In genomic region chr4:3013839-3014350, GRCh38 we compare ENCODE assay signal across 11 cellular contexts. TPM values are rescaled to one million over a fixed set of nuclear protein-coding genes. Genes with fewer than 3 reads are reported as not detected.
DNase-seq lines count a peak whose midpoint lies in the region; ATAC-seq, FAIRE-seq and TF ChIP-seq lines count a peak whose summit lies in the region.
"Had no signal": no experiment of that assay in that cellular context is flagged by ENCODE, and none has a peak within 500 bp of the region (broad histone marks: within the 10 kb centered on the region; RNA-seq: fewer than 3 reads in every experiment).

No MANE protein-coding gene starts in this region.

- H3K9ac ChIP-seq in K562 (ENCODE audit: insufficient read depth in 1 of 2, low read depth in 2 of 2, low read length in 2 of 2) = no peak overlapping the region

- CTCF ChIA-PET in K562 (lab: Yijun Ruan, JAX; ENCODE audit: low intra/inter-chr PET ratio) = interaction anchor here (0.6 kb wide), 1 partner anchor 35 kb away, joined by 4 read pairs; no protein-coding TSS in a partner anchor

- H3K27me3 ChIP-seq in K562 (ENCODE audit: control insufficient read depth in 2 of 2, insufficient read depth in 2 of 2, low read length in 2 of 2) = peaks cover 28 to 42% of the 10 kb centered on the region in 2 experiments; a peak in 3 of 5 replicates
- H3K27me3 ChIP-seq: heart left ventricle had no signal

- H3K4me3 ChIP-seq in K562 = no peak overlapping the region
- H3K4me3 ChIP-seq: GM23338, heart left ventricle had no signal

- no peak for TF ChIP-seq CTCF in K562 (IDR thresholded peaks at IDR 0.05 in 2 of 3, conservative IDR thresholded peaks at IDR 0.05 in 1 of 3; ENCODE audit: insufficient read depth in 2 of 3, low read depth in 1 of 3, low read length in 3 of 3)
- no peak for TF ChIP-seq CTCF in D721Med (IDR thresholded peaks at IDR 0.05; ENCODE audit: insufficient read depth, missing control alignments)

- H4K20me1 ChIP-seq in K562 (replicated peaks; ENCODE audit: control insufficient read depth, insufficient read depth, low read length) = no peaks in the 10 kb centered on the region; the same call in 1 of the 2 replicates

- no peak overlapping the region for H2AFZ ChIP-seq in K562 (ENCODE audit: low read depth, low read length)
- H2AFZ ChIP-seq: GM23338 had no signal

- DNase-seq in ELF-1 (ENCODE audit: low read depth, low spot score) (peak; percentile 12), K562 (ENCODE audit: extremely low read depth in 1 of 4, low spot score in 3 of 4) (peak in 2 of 4 experiments; percentile 60 to 64), SW 1271 (lab: John Stamatoyannopoulos, UW) (no peak), medulla oblongata (ENCODE audit: extremely low spot score) (no peak), D721Med (ENCODE audit: insufficient read length, low spot score) (no peak), NCI-H1694 treated with DMSO at 0.1 percent for 48 hours (lab: John Stamatoyannopoulos, UW) (no peak)
- DNase-seq: heart left ventricle had no signal

- TF ChIP-seq POLR2A in K562 (conservative IDR thresholded peaks at IDR 0.05) = no peak

- H3K36me3 ChIP-seq in K562 (ENCODE audit: control insufficient read depth, insufficient read depth, low read length) = no peaks in the 10 kb centered on the region

- no peak for TF ChIP-seq RAD21 in K562 (CRISPR knock-in tag; conservative IDR thresholded peaks at IDR 0.05 in 1 of 2, IDR thresholded peaks at IDR 0.05 in 1 of 2)

- no peaks in the 10 kb centered on the region for H3K79me2 ChIP-seq in K562 (ENCODE audit: control insufficient read depth, insufficient read depth, low read length)

- POLR2A ChIA-PET in K562 (lab: Yijun Ruan, JAX) = interaction anchor here (0.7 to 1.1 kb wide), 4 partner anchors 12 to 18 kb away, joined by 3 to 4 read pairs (median 3); no protein-coding TSS in a partner anchor

- no peak for FAIRE-seq in K562 (lab: Jason Lieb, UNC)
- no peak for FAIRE-seq in D721Med (lab: Jason Lieb, UNC)
- FAIRE-seq: colon had no signal

- no peak overlapping the region for H3K4me2 ChIP-seq in K562 (ENCODE audit: insufficient read depth, low read length)
- H3K4me2 ChIP-seq: GM23338 had no signal

- 17% methylated on average over 6 of the region's 8 CpGs for WGBS in K562 (ENCODE audit: insufficient coverage, low coverage, missing lambda C conversion rate)

- H3K27ac ChIP-seq in K562 (ENCODE audit: extremely low read depth, low read depth, low read length) = no peak overlapping the region
- H3K27ac ChIP-seq: heart left ventricle had no signal

- peaks cover 0 to 5% of the 10 kb centered on the region in 2 experiments; a peak in 3 of 5 replicates for H3K4me1 ChIP-seq in K562 (replicated peaks in 1 of 2; ENCODE audit: control insufficient read depth in 2 of 2, insufficient read depth in 2 of 2, low read length in 2 of 2)

- TF ChIP-seq EP300 in K562 (IDR thresholded peaks at IDR 0.05; ENCODE audit: low read length) = peak; percentile 46

- no TSS peak for BruUV-seq in K562 (replicated peaks; lab: Mats Ljungman, UMichigan)

- H3K9me3 ChIP-seq in K562 (replicated peaks; ENCODE audit: control insufficient read depth, insufficient read depth, low read depth, low read length) = no peaks in the 10 kb centered on the region
- H3K9me3 ChIP-seq: heart left ventricle had no signal

- peaks cover 3% of the 10 kb centered on the region for H3K9me1 ChIP-seq in K562 (ENCODE audit: control insufficient read depth, insufficient read depth, low read length)

- in situ Hi-C loops in K562 (cut with MboI) = no loop called here

- peak; percentile 53 for ATAC-seq in GM18508 (IDR thresholded peaks at IDR 0.05; ENCODE audit: insufficient read depth, unreplicated experiment)
- ATAC-seq in HG02642 (IDR thresholded peaks at IDR 0.05; ENCODE audit: poor library complexity, unreplicated experiment) = peak; percentile 79
- ATAC-seq in K562 = peak; percentile 76
- ATAC-seq: GM23338 had no signal

- intact Hi-C loops in K562 (cut with micrococcal nuclease) = no loop called here

TF ChIP-seq in K562, 482 proteins besides CTCF, POLR2A, EP300 and RAD21 (continues in another document):
- no peak for TF ChIP-seq POLR2AphosphoS2 (IDR thresholded peaks at IDR 0.05; ENCODE audit: low read length)
- TF ChIP-seq ZBTB49 (CRISPR knock-in tag; IDR thresholded peaks at IDR 0.05; ENCODE audit: borderline replicate concordance) = no peak
- TF ChIP-seq ZNF232 (CRISPR knock-in tag; IDR thresholded peaks at IDR 0.05) = no peak
- TF ChIP-seq ZNF778 (CRISPR knock-in tag; IDR thresholded peaks at IDR 0.05) = no peak
- TF ChIP-seq KHSRP (IDR thresholded peaks at IDR 0.05) = no peak
- no peak for TF ChIP-seq SREBF1 (IDR thresholded peaks at IDR 0.05; ENCODE audit: borderline replicate concordance, low read depth, low read length)
- peak; percentile 55 for TF ChIP-seq NFIC (IDR thresholded peaks at IDR 0.05)
- no peak for TF ChIP-seq PTBP1 (IDR thresholded peaks at IDR 0.05; ENCODE audit: low read depth, low read length)
- no peak for TF ChIP-seq TRIM28 (IDR thresholded peaks at IDR 0.05)
- TF ChIP-seq ZKSCAN3 (CRISPR knock-in tag; IDR thresholded peaks at IDR 0.05) = no peak
- no peak for TF ChIP-seq HCFC1 (IDR thresholded peaks at IDR 0.05; ENCODE audit: low read depth, low read length)
- TF ChIP-seq ZNF134 (CRISPR knock-in tag; conservative IDR thresholded peaks at IDR 0.05) = no peak
- no peak for TF ChIP-seq MYNN (IDR thresholded peaks at IDR 0.05)
- no peak for TF ChIP-seq MYNN (CRISPR knock-in tag; IDR thresholded peaks at IDR 0.05)
- TF ChIP-seq SMARCA4 (IDR thresholded peaks at IDR 0.05) = peak; percentile 60; the same call in 1 of the 2 replicates
- TF ChIP-seq TCF7L2 (IDR thresholded peaks at IDR 0.05; ENCODE audit: low read depth, low read length) = no peak
- no peak for TF ChIP-seq ZFP30 (CRISPR knock-in tag; IDR thresholded peaks at IDR 0.05; ENCODE audit: borderline replicate concordance)
- no peak for TF ChIP-seq HMG20B (CRISPR knock-in tag; IDR thresholded peaks at IDR 0.05)
- no peak for TF ChIP-seq TCF15 (CRISPR knock-in tag; IDR thresholded peaks at IDR 0.05)

RNA-seq across cellular contexts. Expression of gene GRK4, which starts 50.5 kb away (rescaled TPM):
- 7.9 and 8.5 TPM in 2 replicates for total RNA-seq in K562 (2011; cell fraction: chromatin; rRNA removed; ENCODE audit: low replicate concordance)
- 6.2 and 7.8 TPM in 2 replicates for total RNA-seq in K562 (2011; cell fraction: nucleolus; rRNA removed)
- total RNA-seq in K562 (2011; cell fraction: nucleoplasm; rRNA removed) = 7.3 and 8.0 TPM in 2 replicates
- total RNA-seq in K562 (2014; rRNA removed) = 2.5 and 3.1 TPM in 2 replicates
- total RNA-seq in K562 (2014; rRNA removed; fragmentation: Illumina TruSeq; extraction: Trizol) = 4.5 and 4.6 TPM in 2 replicates
- 3.3 and 3.6 TPM in 2 replicates for total RNA-seq in K562 (2015; rRNA removed; fragmentation: Illumina TruSeq; extraction: Trizol)
- total RNA-seq in K562 (2021) = 4.8 and 4.9 TPM in 2 replicates
- polyA plus RNA-seq in K562 (2011; rRNA removed) = 3.3 and 4.0 TPM in 2 replicates
- 2.0 and 3.8 TPM in 2 replicates for polyA plus RNA-seq in K562 (2011; cell fraction: cytosol; rRNA removed)
- 2.5 and 2.9 TPM in 2 replicates for polyA plus RNA-seq in K562 (2011; cell fraction: nucleus; rRNA removed)
- 3.1 and 3.7 TPM in 2 replicates for polyA plus RNA-seq in K562 (2012)
- polyA plus RNA-seq in K562 (2014; fragmentation: Illumina TruSeq; extraction: Trizol) = 2.6 and 3.0 TPM in 2 replicates
- polyA plus RNA-seq in K562 (2014; fragmentation: Nextera tagmentation; extraction: Ambion mirVana) = 1 to 10 TPM; 1.1 to 1.2 TPM
- polyA plus RNA-seq in K562 (2014; rRNA removed) = 2.6 and 2.9 TPM in 2 replicates
- 3.0 and 3.2 TPM in 2 replicates for polyA minus RNA-seq in K562 (2011; rRNA and poly(A)+ RNA removed)
- polyA minus RNA-seq in K562 (2011; cell fraction: cytosol; rRNA and poly(A)+ RNA removed) = 2.3 and 2.4 TPM in 2 replicates
- polyA minus RNA-seq in K562 (2011; cell fraction: nucleus; rRNA and poly(A)+ RNA removed) = 1.9 and 3.2 TPM in 2 replicates

RNA-seq across cellular contexts. Expression of gene NOP14, which starts 50.7 kb away (rescaled TPM):
- 31.1 and 38.1 TPM in 2 replicates for total RNA-seq in K562 (2011; cell fraction: chromatin; rRNA removed; ENCODE audit: low replicate concordance)
- total RNA-seq in K562 (2011; cell fraction: nucleolus; rRNA removed) = 16.3 and 18.0 TPM in 2 replicates
- total RNA-seq in K562 (2011; cell fraction: nucleoplasm; rRNA removed) = 15.6 and 17.2 TPM in 2 replicates
- 50.9 and 56.1 TPM in 2 replicates for total RNA-seq in K562 (2014; rRNA removed)
- 53.8 and 55.0 TPM in 2 replicates for total RNA-seq in K562 (2014; rRNA removed; fragmentation: Illumina TruSeq; extraction: Trizol)
- total RNA-seq in K562 (2015; rRNA removed; fragmentation: Illumina TruSeq; extraction: Trizol) = 61.1 and 61.7 TPM in 2 replicates
- total RNA-seq in K562 (2021) = 69.8 and 76.0 TPM in 2 replicates
- polyA plus RNA-seq in K562 (2011; rRNA removed) = 13.4 and 15.2 TPM in 2 replicates
- polyA plus RNA-seq in K562 (2011; cell fraction: cytosol; rRNA removed) = 9.5 and 9.6 TPM in 2 replicates
- 22.6 and 28.3 TPM in 2 replicates for polyA plus RNA-seq in K562 (2011; cell fraction: nucleus; rRNA removed)
- 43.6 and 52.5 TPM in 2 replicates for polyA plus RNA-seq in K562 (2012)
- polyA plus RNA-seq in K562 (2014; fragmentation: Illumina TruSeq; extraction: Trizol) = 62.1 and 62.4 TPM in 2 replicates
- 10 to 100 TPM; 12.7 to 12.9 TPM for polyA plus RNA-seq in K562 (2014; fragmentation: Nextera tagmentation; extraction: Ambion mirVana)
- polyA plus RNA-seq in K562 (2014; rRNA removed) = 30.1 and 33.3 TPM in 2 replicates
- 32.6 and 36.6 TPM in 2 replicates for polyA minus RNA-seq in K562 (2011; rRNA and poly(A)+ RNA removed)
- polyA minus RNA-seq in K562 (2011; cell fraction: cytosol; rRNA and poly(A)+ RNA removed) = 25.7 and 27.8 TPM in 2 replicates
- 11.3 and 11.9 TPM in 2 replicates for polyA minus RNA-seq in K562 (2011; cell fraction: nucleus; rRNA and poly(A)+ RNA removed)
